22 cellular contexts compared by ENCODE assay signal in the genomic region with DNA sequence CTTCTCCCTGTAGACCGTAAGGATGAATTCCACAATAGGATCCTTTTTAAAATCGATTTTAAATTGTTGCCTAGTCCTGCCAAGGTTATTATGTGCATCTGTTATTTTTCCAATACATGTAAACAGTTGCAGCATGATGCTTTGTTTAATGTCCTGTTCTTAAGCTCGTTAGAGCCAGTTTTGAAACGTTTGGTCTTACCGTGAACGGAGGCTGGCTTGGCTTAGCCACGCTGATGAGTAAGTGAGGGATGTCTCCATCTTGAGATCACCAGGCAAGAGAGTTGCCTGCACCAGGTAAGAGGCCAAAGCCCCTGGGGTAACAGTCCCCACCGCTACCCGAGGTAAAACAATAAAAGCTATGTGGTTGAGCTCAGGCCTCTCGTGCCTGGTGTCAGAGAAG. TPM values are rescaled to one million over a fixed set of nuclear protein-coding genes. Genes with fewer than 3 reads are reported as not detected.
DNase-seq lines count a peak whose midpoint lies in the region; ATAC-seq, FAIRE-seq and TF ChIP-seq lines count a peak whose summit lies in the region.
"Had no signal": no experiment of that assay in that cellular context is flagged by ENCODE, and none has a peak within 500 bp of the region (broad histone marks: within the 10 kb centered on the region; RNA-seq: fewer than 3 reads in every experiment).

No MANE protein-coding gene starts in this region.

- no peak overlapping the region for H4K91ac ChIP-seq in trophoblast cell (ENCODE audit: low read depth, low read length)

- ATAC-seq in sciatic nerve (peak; percentile 6), upper lobe of right lung (no peak)
- ATAC-seq: activated CD4-positive, CD25-positive, alpha-beta regulatory T cell treated with anti-CD3 and anti-CD28 coated beads, Interleukin-2, amount 50 U/mL, for 24 hours; GM12878; GM23338; natural killer cell treated with Interleukin-12 subunit alpha and Interleukin-12 subunit beta and Interleukin-15 and Interleukin-18, amount 100 ng/mL, for 72 hours had no signal

- H3K4me1 Mint-ChIP-seq in astrocyte (ENCODE audit: low read depth, unreplicated experiment) = peaks cover 4% of the 10 kb centered on the region
- H3K4me1 Mint-ChIP-seq: GM23338 had no signal

- H3K27me3 Mint-ChIP-seq in astrocyte (ENCODE audit: low read depth, unreplicated experiment) = no peaks in the 10 kb centered on the region
- H3K27me3 Mint-ChIP-seq: natural killer cell treated with Interleukin-12 subunit alpha and Interleukin-12 subunit beta and Interleukin-15 and Interleukin-18, amount 100 ng/mL, for 72 hours had no signal

- H3K36me3 ChIP-seq in astrocyte (ENCODE audit: insufficient read depth, low read length) (peaks cover 12% of the 10 kb centered on the region), upper lobe of right lung (peaks cover 67% of the 10 kb centered on the region), trophoblast cell (ENCODE audit: control insufficient read depth in 1 of 2, insufficient read depth in 2 of 2, low read length in 2 of 2) (peaks cover 59 to 72% of the 10 kb centered on the region in 2 experiments)

- no peaks in the 10 kb centered on the region for H3K9me3 Mint-ChIP-seq in astrocyte (ENCODE audit: unreplicated experiment)
- H3K9me3 Mint-ChIP-seq: activated T-helper 2 cell treated with anti-CD3 and anti-CD28 coated beads, Interferon-gamma antibody, Interleukin-2, Interleukin-4, amounts not matched to agents 10 μg/mL and 5 μg/mL and 100 μg/mL, durations not matched to agents 14 hours and 24 hours and 36 hours; GM23338; natural killer cell treated with Interleukin-12 subunit alpha and Interleukin-12 subunit beta and Interleukin-15 and Interleukin-18, amount 100 ng/mL, for 72 hours had no signal

- H3K4me2 ChIP-seq in astrocyte (ENCODE audit: low read length) = no peak overlapping the region
- no peak overlapping the region for H3K4me2 ChIP-seq in trophoblast cell (ENCODE audit: low read length)
- H3K4me2 ChIP-seq: GM23338 had no signal

- no peaks in the 10 kb centered on the region for H3K9me3 ChIP-seq in astrocyte (ENCODE audit: insufficient read depth, low read depth, low read length)
- H3K9me3 ChIP-seq in upper lobe of right lung = no peaks in the 10 kb centered on the region
- H3K9me3 ChIP-seq in trophoblast cell (ENCODE audit: insufficient read depth, low read depth, low read length) = peaks cover 2% of the 10 kb centered on the region
- H3K9me3 ChIP-seq: BE2C, MG63 had no signal

- no peaks in the 10 kb centered on the region for H4K20me1 ChIP-seq in astrocyte (ENCODE audit: insufficient read depth, low read length)

- H2BK120ac ChIP-seq in trophoblast cell (ENCODE audit: insufficient read depth, low read length, poor library complexity) = no peak overlapping the region

- H2BK12ac ChIP-seq in trophoblast cell (ENCODE audit: low read length) = no peak overlapping the region

- no peak overlapping the region for H3K27ac ChIP-seq in astrocyte (ENCODE audit: low read depth, low read length)
- H3K27ac ChIP-seq in upper lobe of right lung = peak overlapping the region; percentile 71
- H3K27ac ChIP-seq in trophoblast cell (ENCODE audit: low read depth, low read length) = no peak overlapping the region

- no peak overlapping the region for H3K4me3 Mint-ChIP-seq in astrocyte (ENCODE audit: unreplicated experiment)
- H3K4me3 Mint-ChIP-seq: GM23338; natural killer cell treated with Interleukin-12 subunit alpha and Interleukin-12 subunit beta and Interleukin-15 and Interleukin-18, amount 100 ng/mL, for 72 hours had no signal

- no peak overlapping the region for H3K18ac ChIP-seq in trophoblast cell (ENCODE audit: low read length)

- H3K9ac ChIP-seq in astrocyte (ENCODE audit: low read length) = no peak overlapping the region
- H3K9ac ChIP-seq in trophoblast cell (ENCODE audit: low read length) = no peak overlapping the region

- no peak for TF ChIP-seq CTCF in astrocyte (IDR thresholded peaks at IDR 0.05; ENCODE audit: insufficient read depth, low read depth, low read length)
- no peak for TF ChIP-seq CTCF in fibroblast of the aortic adventitia (IDR thresholded peaks at IDR 0.05; ENCODE audit: insufficient read depth, low read length)
- TF ChIP-seq CTCF in upper lobe of right lung (IDR thresholded peaks at IDR 0.05) = no peak

- no peak for DNase-seq in astrocyte (ENCODE audit: low read depth)
- no peak for DNase-seq in fibroblast of the aortic adventitia (ENCODE audit: low read depth)
- no peak for DNase-seq in sciatic nerve (ENCODE audit: low spot score)
- DNase-seq in upper lobe of right lung = no peak
- DNase-seq in cerebellar cortex (ENCODE audit: low spot score) = no peak
- DNase-seq in HT-29 (ENCODE audit: low spot score) = no peak
- no peak for DNase-seq in NCI-H774 (lab: John Stamatoyannopoulos, UW)
- DNase-seq in trophoblast cell = no peak
- DNase-seq: amniotic stem cell; BE2C; left ventricle myocardium superior; MG63; NCI-H1694 treated with DMSO at 0.1 percent for 48 hours; stimulated activated CD4-positive, alpha-beta T cell treated with anti-CD3 and anti-CD28 coated beads, Interleukin-1b, Interleukin-23, amount 100 ng/mL, for 48 hours had no signal

- no peaks in the 10 kb centered on the region for H3K79me1 ChIP-seq in trophoblast cell (ENCODE audit: low read length)

- no peaks in the 10 kb centered on the region for H3K79me2 ChIP-seq in astrocyte (ENCODE audit: insufficient read depth, low read length)
- H3K79me2 ChIP-seq in trophoblast cell (ENCODE audit: control insufficient read depth, insufficient read depth, low read length, poor library complexity) = no peaks in the 10 kb centered on the region

- no peaks in the 10 kb centered on the region for H3K27me3 ChIP-seq in astrocyte (ENCODE audit: insufficient read depth, low read length)
- no peaks in the 10 kb centered on the region for H3K27me3 ChIP-seq in upper lobe of right lung
- H3K27me3 ChIP-seq in trophoblast cell (ENCODE audit: insufficient read depth, low read length) = no peaks in the 10 kb centered on the region
- H3K27me3 ChIP-seq: BE2C, MG63 had no signal

- no peak overlapping the region for H3K4me3 ChIP-seq in astrocyte (ENCODE audit: insufficient read depth, low read depth, low read length)
- peak overlapping the region; percentile 54 for H3K4me3 ChIP-seq in fibroblast of the aortic adventitia (ENCODE audit: low read depth, low read length)
- no peak overlapping the region for H3K4me3 ChIP-seq in upper lobe of right lung
- no peak overlapping the region for H3K4me3 ChIP-seq in trophoblast cell (ENCODE audit: low read depth, low read length)
- H3K4me3 ChIP-seq: GM12878, GM23338, MG63 had no signal

- H2BK5ac ChIP-seq in trophoblast cell (ENCODE audit: low read depth, low read length, poor library complexity) = no peak overlapping the region

- no CpG with 5 or more reads among the region's 10 CpGs for whole genome bisulfite sequencing in trophoblast cell (ENCODE audit: extremely low coverage, insufficient coverage, insufficient read length)

- peaks cover 31% of the 10 kb centered on the region for H3K36me3 Mint-ChIP-seq in astrocyte (ENCODE audit: low read depth, unreplicated experiment)
- H3K36me3 Mint-ChIP-seq: natural killer cell treated with Interleukin-12 subunit alpha and Interleukin-12 subunit beta and Interleukin-15 and Interleukin-18, amount 100 ng/mL, for 72 hours had no signal

- no peak overlapping the region for H3K14ac ChIP-seq in trophoblast cell (ENCODE audit: low read length)

- H2AFZ ChIP-seq in astrocyte (ENCODE audit: low read depth, low read length) (no peak overlapping the region), trophoblast cell (ENCODE audit: insufficient read depth, low read length, poor library complexity) (no peak overlapping the region)
- H2AFZ ChIP-seq: GM23338 had no signal

- no peak overlapping the region for H3K4ac ChIP-seq in trophoblast cell (ENCODE audit: low read depth, low read length)

- peaks cover 6% of the 10 kb centered on the region for H3K4me1 ChIP-seq in astrocyte (ENCODE audit: insufficient read depth, low read length)
- H3K4me1 ChIP-seq in upper lobe of right lung = peaks cover 15% of the 10 kb centered on the region
- H3K4me1 ChIP-seq in trophoblast cell (ENCODE audit: control insufficient read depth in 1 of 2, insufficient read depth in 2 of 2, low read length in 2 of 2) = no peaks in the 10 kb centered on the region
- H3K4me1 ChIP-seq: BE2C had no signal

- H3K23ac ChIP-seq in trophoblast cell (ENCODE audit: low read length) = no peak overlapping the region

- peak overlapping the region; percentile 31 for H3K27ac Mint-ChIP-seq in astrocyte (ENCODE audit: unreplicated experiment)
- H3K27ac Mint-ChIP-seq: activated T-helper 2 cell treated with anti-CD3 and anti-CD28 coated beads, Interferon-gamma antibody, Interleukin-2, Interleukin-4, amounts not matched to agents 10 μg/mL and 5 μg/mL and 100 μg/mL, durations not matched to agents 14 hours and 24 hours and 36 hours; GM23338; natural killer cell treated with Interleukin-12 subunit alpha and Interleukin-12 subunit beta and Interleukin-15 and Interleukin-18, amount 100 ng/mL, for 72 hours had no signal

- no peak overlapping the region for H4K12ac ChIP-seq in trophoblast cell (ENCODE audit: low read depth, low read length)

- no peak overlapping the region for H4K8ac ChIP-seq in trophoblast cell (ENCODE audit: low read depth, low read length)

- H2AK5ac ChIP-seq in trophoblast cell (ENCODE audit: low read length) = no peak overlapping the region

- intact Hi-C loops in sciatic nerve (cut with DNase I) = no loop called here
- intact Hi-C loops in upper lobe of right lung (cut with DNase I) = no loop called here

- FAIRE-seq in astrocyte (lab: Jason Lieb, UNC) = no peak
- FAIRE-seq: endometrium, frontal cortex, G401.6, GM12878 had no signal

RNA-seq across cellular contexts. Expression of a gene that starts 17.3 kb away (rescaled TPM):
- total RNA-seq in astrocyte (22.5 and 27.7 TPM in 2 replicates), fibroblast of the aortic adventitia (ENCODE audit: low replicate concordance) (5.5 and 32.2 TPM in 2 replicates), sciatic nerve (52.1 TPM), upper lobe of right lung (148 TPM)
- total RNA-seq in HT-29 (2014; rRNA removed; shearing (Covaris generic)) = 49.7 and 55.0 TPM in 2 replicates
- 112 and 114 TPM in 2 replicates for polyA plus RNA-seq in trophoblast cell (2013)

RNA-seq across cellular contexts. Expression of a gene that starts 30.6 kb away (rescaled TPM):
- total RNA-seq in astrocyte (21.1 and 24.9 TPM in 2 replicates), fibroblast of the aortic adventitia (ENCODE audit: low replicate concordance) (18.2 and 23.0 TPM in 2 replicates), sciatic nerve (17.8 TPM), upper lobe of right lung (19.0 TPM)
- 36.4 and 39.3 TPM in 2 replicates for total RNA-seq in HT-29 (2014; rRNA removed; shearing (Covaris generic))
- polyA plus RNA-seq in trophoblast cell (2013) = 21.7 and 21.9 TPM in 2 replicates

RNA-seq across cellular contexts. Expression of a gene that starts 39.9 kb away (rescaled TPM):
- 159 and 180 TPM in 2 replicates for total RNA-seq in astrocyte
- 69.4 and 105 TPM in 2 replicates for total RNA-seq in fibroblast of the aortic adventitia (ENCODE audit: low replicate concordance)
- 111 TPM for total RNA-seq in sciatic nerve
- total RNA-seq in upper lobe of right lung = 280 TPM
- total RNA-seq in HT-29 (2014; rRNA removed; shearing (Covaris generic)) = 193 and 219 TPM in 2 replicates
- 70.9 and 73.5 TPM in 2 replicates for polyA plus RNA-seq in trophoblast cell (2013)
